In genomic region chr2:111395350-111396128, GRCh38 we compare ENCODE assay signal across 8 cellular contexts.
A peak's percentile ranks its signal among the peaks of the same experiment; 100 is the strongest.
DNase-seq lines count a peak whose midpoint lies in the region; ATAC-seq and TF ChIP-seq lines count a peak whose summit lies in the region.
"Not testable (repeated sequence)": the region's sequence is repeated elsewhere in the genome, so short reads cannot be mapped to it uniquely, and the experiment has no call there.

No MANE protein-coding gene starts in this region.

- not testable (repeated sequence) for H3K27me3 ChIP-seq in CD4-positive, alpha-beta memory T cell (ENCODE audit: insufficient read depth, low read length); Peyer's patch; fibroblast of lung (ENCODE audit: control insufficient read depth, insufficient read depth, low read length); left lung

- not testable (repeated sequence) for TF ChIP-seq CTCF in Peyer's patch (IDR thresholded peaks at IDR 0.05); fibroblast of lung (conservative IDR thresholded peaks at IDR 0.05 in 1 of 2, IDR thresholded peaks at IDR 0.05 in 1 of 2; ENCODE audit: low read depth in 1 of 2, low read length in 2 of 2); left lung (IDR thresholded peaks at IDR 0.05)

- H3K4me1 Mint-ChIP-seq in CD4-positive, alpha-beta memory T cell; activated naive CD8-positive, alpha-beta T cell treated with anti-CD3 and anti-CD28 coated beads for 36 hours; stimulated activated memory B cell treated with anti-CD40 and anti-IgM and Interleukin-4, amounts not matched to agents 10 μg/mL and 1 μg/mL and 100 μg/mL, for 72 hours: not testable (repeated sequence)

- H3K4me1 ChIP-seq in CD4-positive, alpha-beta memory T cell (ENCODE audit: insufficient read depth, low read length); Peyer's patch; fibroblast of lung (ENCODE audit: control insufficient read depth, extremely low read depth, insufficient read depth, low read length); left lung: not testable (repeated sequence)

- peak overlapping the region in 1 of 8 donors; percentile 22 for H3K4me3 Mint-ChIP-seq in CD4-positive, alpha-beta memory T cell
- not testable (repeated sequence) for H3K4me3 Mint-ChIP-seq in activated naive CD8-positive, alpha-beta T cell treated with anti-CD3 and anti-CD28 coated beads for 36 hours; stimulated activated memory B cell treated with anti-CD40 and anti-IgM and Interleukin-4, amounts not matched to agents 10 μg/mL and 1 μg/mL and 100 μg/mL, for 72 hours

- not testable (repeated sequence) for H3K27ac ChIP-seq in CD4-positive, alpha-beta memory T cell (ENCODE audit: low read depth, low read length); Peyer's patch; fibroblast of lung (ENCODE audit: insufficient read depth, low read length); left lung

- not testable (repeated sequence) for H3K9ac ChIP-seq in fibroblast of lung (ENCODE audit: insufficient read depth, low read length)

- peak; percentile 87 for ATAC-seq in left lung
- ATAC-seq in stimulated activated memory B cell treated with anti-CD40 and anti-IgM and Interleukin-4, amounts not matched to agents 10 μg/mL and 1 μg/mL and 100 μg/mL, for 72 hours: peak; percentile 94

- H4K20me1 ChIP-seq in fibroblast of lung (ENCODE audit: control insufficient read depth, extremely low read depth, insufficient read depth, low read length): not testable (repeated sequence)

- not testable (repeated sequence) for H3K27me3 Mint-ChIP-seq in CD4-positive, alpha-beta memory T cell; activated naive CD8-positive, alpha-beta T cell treated with anti-CD3 and anti-CD28 coated beads for 36 hours; stimulated activated memory B cell treated with anti-CD40 and anti-IgM and Interleukin-4, amounts not matched to agents 10 μg/mL and 1 μg/mL and 100 μg/mL, for 72 hours

- H3K4me3 ChIP-seq in CD4-positive, alpha-beta memory T cell (ENCODE audit: low read length in 2 of 2); Peyer's patch; fibroblast of lung (replicated peaks in 1 of 4; ENCODE audit: control extremely low read depth in 1 of 4, insufficient read depth in 1 of 4, low read depth in 3 of 4, low read length in 4 of 4); left lung: not testable (repeated sequence)

- not testable (repeated sequence) for H3K79me2 ChIP-seq in fibroblast of lung (ENCODE audit: control insufficient read depth, insufficient read depth, low read length)

- not testable (repeated sequence) for H3K36me3 Mint-ChIP-seq in CD4-positive, alpha-beta memory T cell; activated naive CD8-positive, alpha-beta T cell treated with anti-CD3 and anti-CD28 coated beads for 36 hours; stimulated activated memory B cell treated with anti-CD40 and anti-IgM and Interleukin-4, amounts not matched to agents 10 μg/mL and 1 μg/mL and 100 μg/mL, for 72 hours

- H2AFZ ChIP-seq in fibroblast of lung (ENCODE audit: low read length): not testable (repeated sequence)

- not testable (repeated sequence) for TF ChIP-seq POLR2A in Peyer's patch (IDR thresholded peaks at IDR 0.05)

- H3K4me2 ChIP-seq in fibroblast of lung (ENCODE audit: extremely low read depth, insufficient read depth, low read length): not testable (repeated sequence)

- H3K9me3 ChIP-seq in CD4-positive, alpha-beta memory T cell (ENCODE audit: control insufficient read depth in 1 of 2, low read length in 2 of 2); Peyer's patch; fibroblast of lung (ENCODE audit: control insufficient read depth, insufficient read depth, low read depth, low read length); left lung: not testable (repeated sequence)

- intact Hi-C loops in CD4-positive, alpha-beta memory T cell (cut with micrococcal nuclease); left lung (cut with DNase I): not testable (repeated sequence)

- CTCF ChIA-PET in CD4-positive, alpha-beta memory T cell (lab: Charles Lee; ENCODE audit: partially characterized antibody): not testable (repeated sequence)

- DNase-seq in CD4-positive, alpha-beta memory T cell: peak in 3 of 5 donors; percentile 4 to 62 (median 37)
- DNase-seq in Peyer's patch (peak; percentile 47 to 70 (median 61)), fibroblast of lung (ENCODE audit: low read depth in 2 of 2) (peak; percentile 36 to 77), left lung (peak; percentile 60 to 69)
- peak; percentile 62 for DNase-seq in activated CD8-positive, alpha-beta memory T cell treated with anti-CD3 and anti-CD28 coated beads for 24 hours
- DNase-seq in activated naive CD8-positive, alpha-beta T cell treated with anti-CD3 and anti-CD28 coated beads for 36 hours: peak; percentile 65
- DNase-seq in stimulated activated CD4-positive, alpha-beta T cell treated with anti-CD3 and anti-CD28 coated beads, Interleukin-12 subunit alpha, Interleukin-12 subunit beta, amount 100 ng/mL, for 48 hours (ENCODE audit: low read depth in 2 of 3, low spot score in 1 of 3): peak; percentile 20 to 76 (median 68)

- H3K36me3 ChIP-seq in CD4-positive, alpha-beta memory T cell (ENCODE audit: insufficient read depth, low read length); Peyer's patch; fibroblast of lung (ENCODE audit: control insufficient read depth, insufficient read depth, low read length); left lung: not testable (repeated sequence)

- H3K27ac Mint-ChIP-seq in CD4-positive, alpha-beta memory T cell; activated naive CD8-positive, alpha-beta T cell treated with anti-CD3 and anti-CD28 coated beads for 36 hours: not testable (repeated sequence)
- peak overlapping the region; percentile 75 for H3K27ac Mint-ChIP-seq in stimulated activated memory B cell treated with anti-CD40 and anti-IgM and Interleukin-4, amounts not matched to agents 10 μg/mL and 1 μg/mL and 100 μg/mL, for 72 hours

- H3K9me3 Mint-ChIP-seq in CD4-positive, alpha-beta memory T cell; activated naive CD8-positive, alpha-beta T cell treated with anti-CD3 and anti-CD28 coated beads for 36 hours; stimulated activated memory B cell treated with anti-CD40 and anti-IgM and Interleukin-4, amounts not matched to agents 10 μg/mL and 1 μg/mL and 100 μg/mL, for 72 hours: not testable (repeated sequence)

- POLR2A ChIA-PET in CD4-positive, alpha-beta memory T cell (lab: Charles Lee; ENCODE audit: partially characterized antibody): not testable (repeated sequence)
